Comparison of ENCODE assay signal across 8 cellular contexts in genomic region chr6:29850011-29850553, GRCh38. TPM values are rescaled to one million over a fixed set of nuclear protein-coding genes. Genes with fewer than 3 reads are reported as not detected.
DNase-seq lines count a peak whose midpoint lies in the region; ATAC-seq and TF ChIP-seq lines count a peak whose summit lies in the region.

No MANE protein-coding gene starts in this region.

- POLR2A ChIA-PET in RWPE1 (lab: Yijun Ruan, JAX; ENCODE audit: low non-redundant PET): no interaction called here

- no peak overlapping the region for H3K27ac ChIP-seq in right lobe of liver
- H3K27ac ChIP-seq in WERI-Rb-1: no peak overlapping the region
- no peak overlapping the region for H3K27ac ChIP-seq in RWPE1

- no peak for TF ChIP-seq CTCF in right lobe of liver (IDR thresholded peaks at IDR 0.05)
- TF ChIP-seq CTCF in WERI-Rb-1 (IDR thresholded peaks at IDR 0.05; ENCODE audit: low read depth, low read length): no peak
- TF ChIP-seq CTCF in RWPE1 (conservative IDR thresholded peaks at IDR 0.05; ENCODE audit: low read depth): no peak

- DNase-seq in stimulated activated CD4-positive, alpha-beta T cell treated with anti-CD3 and anti-CD28 coated beads, Interleukin-2, amount 100 ng/mL, for 48 hours: peak; percentile 26 to 27
- DNase-seq in stimulated activated CD4-positive, alpha-beta T cell treated with anti-CD3 and anti-CD28 coated beads, Interleukin-12 subunit alpha, Interleukin-12 subunit beta, amount 100 ng/mL, for 4 hours: no peak
- peak; percentile 24 for DNase-seq in adipocyte (ENCODE audit: low read depth)
- no peak for DNase-seq in right lobe of liver
- DNase-seq in WERI-Rb-1: no peak
- no peak for DNase-seq in mesenteric fat pad (ENCODE audit: low spot score)
- DNase-seq in RWPE1 (ENCODE audit: low spot score): no peak
- DNase-seq in globus pallidus (ENCODE audit: low spot score): no peak

- peak in 1 of 4 donors; percentile 22 for ATAC-seq in right lobe of liver

- TF ChIP-seq POLR2A in right lobe of liver (IDR thresholded peaks at IDR 0.05): peak; percentile 31

- intact Hi-C loops in right lobe of liver (cut with DNase I): loop anchor here (5.0 kb wide), 3 partner anchors 62 to 167 kb away; no protein-coding TSS in a partner anchor

- H3K4me1 ChIP-seq in adipocyte (ENCODE audit: control insufficient read depth, insufficient read depth, low read length) (peaks cover 5% of the 10 kb centered on the region), right lobe of liver (no peaks in the 10 kb centered on the region)

- WGBS in right lobe of liver (ENCODE audit: insufficient coverage, low coverage, low lambda C conversion rate, missing lambda C conversion rate): 6% methylated on average over 11 of the region's 38 CpGs

- H3K4me3 ChIP-seq in adipocyte (ENCODE audit: low read length) (peak overlapping the region; percentile 52), right lobe of liver (no peak overlapping the region), WERI-Rb-1 (ENCODE audit: low read depth, low read length) (no peak overlapping the region)

- CTCF ChIA-PET in RWPE1 (lab: Yijun Ruan, JAX): interaction anchor here (2.7 kb wide), 1 partner anchor 281 kb away, joined by 9 read pairs; no protein-coding TSS in a partner anchor

- H3K27me3 ChIP-seq in adipocyte (replicated peaks; ENCODE audit: control insufficient read depth, insufficient read depth, low read length) (peaks cover 60% of the 10 kb centered on the region), right lobe of liver (peaks cover 0 to 12% of the 10 kb centered on the region in 2 donors), WERI-Rb-1 (ENCODE audit: insufficient read depth, low read depth, severe bottlenecking) (peaks cover 93% of the 10 kb centered on the region)

- H3K36me3 ChIP-seq in adipocyte (ENCODE audit: control insufficient read depth, insufficient read depth, low read length, severe bottlenecking) (no peaks in the 10 kb centered on the region), right lobe of liver (no peaks in the 10 kb centered on the region), WERI-Rb-1 (no peaks in the 10 kb centered on the region)

- H3K9me3 ChIP-seq in adipocyte (ENCODE audit: control insufficient read depth, low read length): peaks cover 5% of the 10 kb centered on the region
- no peaks in the 10 kb centered on the region for H3K9me3 ChIP-seq in right lobe of liver
- H3K9me3 ChIP-seq in WERI-Rb-1 (ENCODE audit: severe bottlenecking): peaks cover 3% of the 10 kb centered on the region

- no peak overlapping the region for H3K9ac ChIP-seq in adipocyte (ENCODE audit: low read length)

RNA-seq across cellular contexts. Expression of gene HLA-G, which starts 22.5 kb away (rescaled TPM):
- total RNA-seq in right lobe of liver (1 to 10 TPM in 1 of 6 experiments, under 1 TPM in 1, not detected in 4; 0.20 to 2.0 TPM), mesenteric fat pad (not detected)

Comparison
In these comparisons a context has a peak if more than half of its experiments do, and no peak if none do; other contexts are left out.
1. DNase-seq: peak in stimulated activated CD4-positive, alpha-beta T cell treated with anti-CD3 and anti-CD28 coated beads, Interleukin-2, amount 100 ng/mL, for 48 hours (2 of 2) and adipocyte (single experiment); none in stimulated activated CD4-positive, alpha-beta T cell treated with anti-CD3 and anti-CD28 coated beads, Interleukin-12 subunit alpha, Interleukin-12 subunit beta, amount 100 ng/mL, for 4 hours (single experiment), right lobe of liver (0 of 3), WERI-Rb-1 (single experiment), mesenteric fat pad (single experiment), RWPE1 (single experiment) and globus pallidus (single experiment).